Comparison of ENCODE assay signal across 13 cellular contexts in genomic region chr12:5944688-5945070, GRCh38. TPM values are rescaled to one million over a fixed set of nuclear protein-coding genes. Genes with fewer than 3 reads are reported as not detected.
DNase-seq lines count a peak whose midpoint lies in the region; TF ChIP-seq lines count a peak whose summit lies in the region.
"Had no signal": no experiment of that assay in that cellular context is flagged by ENCODE, and none has a peak within 500 bp of the region (broad histone marks: within the 10 kb centered on the region; RNA-seq: fewer than 3 reads in every experiment).

No MANE protein-coding gene starts in this region.

- peak overlapping the region; percentile 85 for H3K9ac ChIP-seq in NT2/D1 (ENCODE audit: insufficient read length, low read depth)

- no peak overlapping the region for H3K27ac ChIP-seq in RWPE1

- H3K4me3 ChIP-seq in BE2C (ENCODE audit: low read depth, low read length) (peak overlapping the region; percentile 20; the same call in 1 of the 2 replicates), NT2/D1 (ENCODE audit: insufficient read length, low read depth) (peak overlapping the region; percentile 81), fibroblast of the aortic adventitia (ENCODE audit: low read depth, low read length) (peak overlapping the region; percentile 31)

- no peaks in the 10 kb centered on the region for H3K36me3 Mint-ChIP-seq in progenitor cell of endocrine pancreas (ENCODE audit: insufficient read depth)
- H3K36me3 Mint-ChIP-seq in activated naive CD4-positive, alpha-beta T cell treated with anti-CD3 and anti-CD28 coated beads for 36 hours (ENCODE audit: low read depth): no peaks in the 10 kb centered on the region

- H3K27me3 Mint-ChIP-seq in progenitor cell of endocrine pancreas: peaks cover 68% of the 10 kb centered on the region
- H3K27me3 Mint-ChIP-seq in activated naive CD4-positive, alpha-beta T cell treated with anti-CD3 and anti-CD28 coated beads for 36 hours (ENCODE audit: low read depth): peaks cover 54% of the 10 kb centered on the region

- DNase-seq in BE2C (no peak), NT2/D1 (ENCODE audit: low read depth, low spot score) (no peak), fibroblast of the aortic adventitia (ENCODE audit: low read depth) (peak; percentile 3), progenitor cell of endocrine pancreas (ENCODE audit: low spot score, unreplicated experiment) (no peak), cerebellar nuclear complex (lab: John Stamatoyannopoulos, UW) (no peak), NOMO-1 (lab: John Stamatoyannopoulos, UW; ENCODE audit: unreplicated experiment in 2 of 2) (no peak), RWPE1 (ENCODE audit: low spot score) (no peak)
- DNase-seq in activated naive CD4-positive, alpha-beta T cell treated with anti-CD3 and anti-CD28 coated beads for 36 hours: no peak
- DNase-seq: activated naive CD4-positive, alpha-beta T cell treated with Interleukin-2 at 50 U/mL for 16 hours; NCI-H510A; small intestine; stimulated activated naive CD4-positive, alpha-beta T cell treated with Interleukin-2 at 50 U/mL for 16 hours had no signal

- CTCF ChIA-PET in activated naive CD4-positive, alpha-beta T cell treated with anti-CD3 and anti-CD28 coated beads for 36 hours (lab: Charles Lee): no interaction called here
- CTCF ChIA-PET in RWPE1 (lab: Yijun Ruan, JAX): interaction anchor here (0.6 kb wide), 1 partner anchor 1298 kb away, joined by 3 read pairs; no protein-coding TSS in a partner anchor

- peak overlapping the region; percentile 62 for H3K27ac Mint-ChIP-seq in progenitor cell of endocrine pancreas
- no peak overlapping the region for H3K27ac Mint-ChIP-seq in activated naive CD4-positive, alpha-beta T cell treated with anti-CD3 and anti-CD28 coated beads for 36 hours

- H3K4me1 ChIP-seq in BE2C (no peaks in the 10 kb centered on the region), NT2/D1 (ENCODE audit: insufficient read depth, insufficient read length) (peaks cover 14% of the 10 kb centered on the region)

- peaks cover 6% of the 10 kb centered on the region for H3K4me1 Mint-ChIP-seq in progenitor cell of endocrine pancreas (ENCODE audit: low read depth)
- H3K4me1 Mint-ChIP-seq in activated naive CD4-positive, alpha-beta T cell treated with anti-CD3 and anti-CD28 coated beads for 36 hours (ENCODE audit: low read depth): peaks cover 2% of the 10 kb centered on the region

- H3K36me3 ChIP-seq in BE2C (no peaks in the 10 kb centered on the region), NT2/D1 (ENCODE audit: insufficient read depth, insufficient read length, low read length) (no peaks in the 10 kb centered on the region)

- H3K4me3 Mint-ChIP-seq in progenitor cell of endocrine pancreas (ENCODE audit: low read depth): peak overlapping the region; percentile 83
- H3K4me3 Mint-ChIP-seq in activated naive CD4-positive, alpha-beta T cell treated with anti-CD3 and anti-CD28 coated beads for 36 hours: no peak overlapping the region

- H3K9me3 Mint-ChIP-seq in progenitor cell of endocrine pancreas (ENCODE audit: low read depth): no peaks in the 10 kb centered on the region
- no peaks in the 10 kb centered on the region for H3K9me3 Mint-ChIP-seq in activated naive CD4-positive, alpha-beta T cell treated with anti-CD3 and anti-CD28 coated beads for 36 hours

- TF ChIP-seq CTCF in BE2C (IDR thresholded peaks at IDR 0.05; ENCODE audit: low read depth, low read length) (no peak), fibroblast of the aortic adventitia (IDR thresholded peaks at IDR 0.05; ENCODE audit: insufficient read depth, low read length) (no peak), progenitor cell of endocrine pancreas (IDR thresholded peaks at IDR 0.05; ENCODE audit: unreplicated experiment) (no peak), RWPE1 (conservative IDR thresholded peaks at IDR 0.05; ENCODE audit: low read depth) (no peak)

- intact Hi-C loops in activated naive CD4-positive, alpha-beta T cell treated with anti-CD3 and anti-CD28 coated beads for 36 hours (cut with micrococcal nuclease): no loop called here

- H3K9me3 ChIP-seq in BE2C (no peaks in the 10 kb centered on the region), NT2/D1 (ENCODE audit: insufficient read depth, low read length) (peaks cover 6% of the 10 kb centered on the region; the same call in 1 of the 2 replicates)

- POLR2A ChIA-PET in RWPE1 (lab: Yijun Ruan, JAX; ENCODE audit: low non-redundant PET): no interaction called here

- peaks cover 72% of the 10 kb centered on the region for H3K27me3 ChIP-seq in BE2C
- peaks cover 58% of the 10 kb centered on the region for H3K27me3 ChIP-seq in NT2/D1 (ENCODE audit: insufficient read depth, insufficient read length)

RNA-seq across cellular contexts. Expression of gene ANO2, which starts 0.4 kb away (rescaled TPM):
- not detected for polyA plus RNA-seq in BE2C (2012; ENCODE audit: insufficient read depth, insufficient read length, low read depth)
- total RNA-seq in fibroblast of the aortic adventitia (ENCODE audit: low replicate concordance) (not detected in 2 replicates), progenitor cell of endocrine pancreas (2.8 and 3.5 TPM in 2 replicates)
- total RNA-seq in activated naive CD4-positive, alpha-beta T cell treated with anti-CD3 and anti-CD28 coated beads for 36 hours: not detected
- total RNA-seq: HT-29 had no signal

Comparison
In these comparisons a context has a peak if more than half of its experiments do, and no peak if none do; other contexts are left out.
1. H3K4me3 ChIP-seq: peak in every context shown above with its lines; median percentile 81 in NT2/D1; 31 in fibroblast of the aortic adventitia; 20 in BE2C.